Comparison of ENCODE assay signal across 28 cellular contexts in genomic region chr17:33310296-33310695, GRCh38. TPM values are rescaled to one million over a fixed set of nuclear protein-coding genes. Genes with fewer than 3 reads are reported as not detected.
DNase-seq lines count a peak whose midpoint lies in the region; ATAC-seq, FAIRE-seq and TF ChIP-seq lines count a peak whose summit lies in the region.
"Had no signal": no experiment of that assay in that cellular context is flagged by ENCODE, and none has a peak within 500 bp of the region (broad histone marks: within the 10 kb centered on the region; RNA-seq: fewer than 3 reads in every experiment).

No MANE protein-coding gene starts in this region.

- H3K27me3 ChIP-seq in small intestine (ENCODE audit: control insufficient read depth in 2 of 2, insufficient read depth in 2 of 2, low read length in 2 of 2) (no peaks in the 10 kb centered on the region), A673 (replicated peaks; ENCODE audit: insufficient read depth, low read depth, low read length, poor library complexity) (no peaks in the 10 kb centered on the region)
- H3K27me3 ChIP-seq: BLaER1 had no signal

- no TSS peak for BruUV-seq in A673 (replicated peaks; lab: Mats Ljungman, UMichigan)

- H3K4me1 ChIP-seq in A549 (no peaks in the 10 kb centered on the region), small intestine (ENCODE audit: control insufficient read depth in 2 of 2, insufficient read depth in 1 of 2, low read depth in 1 of 2, low read length in 1 of 2) (no peaks in the 10 kb centered on the region), A673 (ENCODE audit: insufficient read depth, low read length, poor library complexity, severe bottlenecking) (no peaks in the 10 kb centered on the region)
- H3K4me1 ChIP-seq: BE2C had no signal

- H3K27ac ChIP-seq in A549 (no peak overlapping the region), small intestine (ENCODE audit: low read depth in 1 of 2, low read length in 1 of 2) (no peak overlapping the region), A673 (ENCODE audit: low read depth, low read length, poor library complexity, severe bottlenecking) (no peak overlapping the region)
- H3K27ac ChIP-seq: 22Rv1, BLaER1 had no signal

- no peaks in the 10 kb centered on the region for H3K36me3 ChIP-seq in small intestine (ENCODE audit: control insufficient read depth in 2 of 2, insufficient read depth in 2 of 2, low read length in 2 of 2)
- H3K36me3 ChIP-seq in A673 (ENCODE audit: insufficient read depth, low read length, poor library complexity, severe bottlenecking): no peaks in the 10 kb centered on the region
- H3K36me3 ChIP-seq: BE2C, BLaER1 had no signal

- no peak overlapping the region for H3K4me3 ChIP-seq in A549
- H3K4me3 ChIP-seq in small intestine (ENCODE audit: low read depth in 1 of 2, low read length in 2 of 2): no peak overlapping the region
- no peak overlapping the region for H3K4me3 ChIP-seq in A673 (ENCODE audit: low read depth, low read length, poor library complexity, severe bottlenecking)
- H3K4me3 ChIP-seq: BLaER1, GM12878 had no signal

- no peak for TF ChIP-seq POLR2A in A549 (IDR thresholded peaks at IDR 0.05; ENCODE audit: low read length)

- no peak overlapping the region for H3K4me2 ChIP-seq in A549
- H3K4me2 ChIP-seq: BLaER1 had no signal

- ATAC-seq in A549: no peak
- peak; percentile 95 for ATAC-seq in left colon
- ATAC-seq in GM21367 (IDR thresholded peaks at IDR 0.05; ENCODE audit: unreplicated experiment): no peak
- ATAC-seq: GM12878 had no signal

- 0% methylated on average over 2 of the region's 2 CpGs for WGBS in A549 (ENCODE audit: missing lambda C conversion rate)
- WGBS in small intestine, 3 donors: 0 to 35% (median 10%) methylated on average over 2 of the region's 2 CpGs

- POLR2A ChIA-PET in A549 (lab: Yijun Ruan, JAX) (no interaction called here), A673 (lab: Charles Lee; ENCODE audit: low non-redundant PET) (no interaction called here)

- no peak for DNase-seq in A549 (ENCODE audit: low read depth in 1 of 2, low spot score in 1 of 2)
- no peak for DNase-seq in left colon
- peak; percentile 76 for DNase-seq in mucosa of gallbladder (ENCODE audit: low spot score)
- peak; percentile 92 for DNase-seq in small intestine
- DNase-seq in A673 (ENCODE audit: low spot score): no peak
- no peak for DNase-seq in SW 1271 (lab: John Stamatoyannopoulos, UW)
- DNase-seq: BE2C; C1 segment of cervical spinal cord; CD4-positive, alpha-beta memory T cell; CD4-positive, CD25-positive, alpha-beta regulatory T cell; CD8-positive, alpha-beta memory T cell; COR-L47; DMS 273 treated with DMSO at 0.1 percent for 48 hours; DMS153; DMS53; DMS79; DND-41; EL; GDM1 had no signal

- intact Hi-C loops in left colon (cut with DNase I, micrococcal nuclease): no loop called here
- intact Hi-C loops in A673 (cut with micrococcal nuclease; ENCODE audit: unreplicated experiment): no loop called here

- no peaks in the 10 kb centered on the region for H3K9me3 ChIP-seq in A549
- H3K9me3 ChIP-seq in small intestine (ENCODE audit: control insufficient read depth, low read depth): no peaks in the 10 kb centered on the region
- H3K9me3 ChIP-seq in A673 (ENCODE audit: low read depth, low read length, poor library complexity, severe bottlenecking): no peaks in the 10 kb centered on the region
- H3K9me3 ChIP-seq: BE2C, BLaER1 had no signal

- TF ChIP-seq CTCF in A549 (IDR thresholded peaks at IDR 0.05) (no peak), A673 (conservative IDR thresholded peaks at IDR 0.05; ENCODE audit: low read depth, low read length) (no peak)

- FAIRE-seq in A549 (lab: Jason Lieb, UNC): peak; percentile 79
- FAIRE-seq in small intestine (lab: Jason Lieb, UNC): no peak
- FAIRE-seq: GM12878, GM12892, GM18507 had no signal

- CTCF ChIA-PET in A549 (lab: Yijun Ruan, JAX) (interaction anchor here (6.1 kb wide), 1 partner anchor 19 kb away, joined by 34 read pairs; the partner anchor contains the start of gene ASIC2), A673 (lab: Charles Lee) (no interaction called here)

- TF ChIP-seq EP300 in A549 (IDR thresholded peaks at IDR 0.05): no peak

- TF ChIP-seq RAD21 in A549 (conservative IDR thresholded peaks at IDR 0.05 in 1 of 2, IDR thresholded peaks at IDR 0.05 in 1 of 2): no peak

TF ChIP-seq in A549, 52 proteins besides CTCF, POLR2A, EP300 and RAD21:
- TF ChIP-seq KDM5A (IDR thresholded peaks at IDR 0.05): no peak
- no peak for TF ChIP-seq HOXB13 (CRISPR knock-in tag; IDR thresholded peaks at IDR 0.05; ENCODE audit: low read depth)

RNA-seq across cellular contexts. Expression of gene ASIC2, which starts 17.2 kb away (rescaled TPM):
- 1.9 and 2.2 TPM in 2 replicates for polyA plus RNA-seq in A549 (2011; rRNA removed)
- 1.0 and 1.5 TPM in 2 replicates for polyA plus RNA-seq in A549 (2012; cell fraction: cytosol; rRNA removed)
- polyA plus RNA-seq in A549 (2012; cell fraction: nucleus; rRNA removed): 1.3 and 1.7 TPM in 2 replicates
- polyA plus RNA-seq in A549 (2017; fragmentation: RNase III; extraction: RNeasy Plus Mini Kit Qiagen cat#74134 plus additional on column Dnase treatment): 1.5 to 1.9 TPM (median 1.6 TPM) in 3 replicates
- polyA minus RNA-seq in A549 (2011; rRNA and poly(A)+ RNA removed): 2.8 and 3.7 TPM in 2 replicates
- 1 to 10 TPM; 2.0 to 2.2 TPM for total RNA-seq in left colon
- total RNA-seq in mucosa of gallbladder: 0.06 TPM
- polyA plus RNA-seq in small intestine: 1 to 10 TPM in 1 of 3 donors, not detected in 2; 1.5 TPM
- 8.6 and 13.0 TPM in 2 replicates for total RNA-seq in A673 (2021)
- total RNA-seq: A172; CD4-positive, alpha-beta memory T cell; CD4-positive, CD25-positive, alpha-beta regulatory T cell; CD8-positive, alpha-beta memory T cell; G401; GM12878 had no signal
- polyA plus RNA-seq: CD14-positive monocyte; CD4-positive, alpha-beta memory T cell; CD4-positive, CD25-positive, alpha-beta regulatory T cell; CD8-positive, alpha-beta memory T cell; GM12878 had no signal

Comparison
In these comparisons a context has a peak if more than half of its experiments do, and no peak if none do; other contexts are left out.
1. DNase-seq: peak in mucosa of gallbladder (single experiment) and small intestine (single experiment); none in A549 (0 of 2), left colon (0 of 2), A673 (single experiment) and SW 1271 (0 of 2).